10 cellular contexts compared by ENCODE assay signal in the genomic region with DNA sequence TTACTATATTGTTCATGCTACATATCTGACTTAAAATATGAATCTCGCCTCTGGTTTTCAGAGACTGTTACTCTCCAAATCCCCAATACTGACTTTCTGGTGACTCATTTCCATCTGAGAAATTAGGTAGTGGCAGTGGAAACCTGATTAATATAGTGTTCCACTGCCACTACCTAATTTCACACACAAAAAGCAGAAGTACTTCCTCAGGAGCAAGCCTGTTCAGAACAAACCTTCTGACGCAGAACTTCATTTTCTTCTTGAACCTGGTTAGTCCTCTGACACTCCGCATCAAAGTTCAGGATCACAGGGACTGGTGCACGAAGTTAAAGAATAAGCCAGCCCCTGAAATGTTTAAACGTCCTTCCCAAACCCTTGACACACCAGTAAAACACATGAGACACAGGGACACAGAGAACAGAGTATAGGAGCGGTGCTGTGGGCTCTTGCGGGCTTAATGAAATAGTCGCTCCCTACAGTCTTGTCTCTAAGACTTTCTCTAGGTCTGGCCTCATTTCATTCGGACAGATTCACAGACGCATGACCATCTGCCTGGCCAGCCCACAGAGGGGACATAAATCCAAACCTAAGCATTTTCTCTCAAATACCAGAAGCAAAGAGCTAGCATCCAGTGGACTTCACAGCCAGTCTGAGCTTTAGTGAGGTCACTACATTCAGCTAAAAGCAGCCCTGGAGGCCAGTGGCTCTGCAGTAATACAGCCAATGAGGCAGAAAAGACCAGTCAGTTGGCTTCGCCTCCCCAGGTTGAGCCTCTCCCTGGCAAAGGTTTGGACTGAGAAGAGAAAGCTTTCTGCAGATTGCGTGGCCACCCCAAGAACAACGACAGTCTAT. TPM values are rescaled to one million over a fixed set of nuclear protein-coding genes. Genes with fewer than 3 reads are reported as not detected.
DNase-seq lines count a peak whose midpoint lies in the region; ATAC-seq and TF ChIP-seq lines count a peak whose summit lies in the region.
"Had no signal": no experiment of that assay in that cellular context is flagged by ENCODE, and none has a peak within 500 bp of the region (broad histone marks: within the 10 kb centered on the region; RNA-seq: fewer than 3 reads in every experiment).

No MANE protein-coding gene starts in this region.

- peaks cover 71% of the 10 kb centered on the region for H3K4me1 Mint-ChIP-seq in activated naive CD4-positive, alpha-beta T cell treated with anti-CD3 and anti-CD28 coated beads, Interleukin-2, amount 50 U/mL, for 24 hours

- peaks cover 0 to 34% (median 21%) of the 10 kb centered on the region in 4 donors for H3K36me3 ChIP-seq in upper lobe of left lung

- H3K9me3 Mint-ChIP-seq in activated naive CD4-positive, alpha-beta T cell treated with anti-CD3 and anti-CD28 coated beads, Interleukin-2, amount 50 U/mL, for 24 hours: no peaks in the 10 kb centered on the region

- TF ChIP-seq POLR2A in upper lobe of left lung (IDR thresholded peaks at IDR 0.05): no peak

- peak overlapping the region; percentile 14 to 73 (median 60) for H3K27ac ChIP-seq in upper lobe of left lung

- no peaks in the 10 kb centered on the region for H3K9me3 ChIP-seq in upper lobe of left lung

- H3K36me3 Mint-ChIP-seq in activated naive CD4-positive, alpha-beta T cell treated with anti-CD3 and anti-CD28 coated beads, Interleukin-2, amount 50 U/mL, for 24 hours: peaks cover 20% of the 10 kb centered on the region

- peak overlapping the region; percentile 23 for H3K4me3 Mint-ChIP-seq in activated naive CD4-positive, alpha-beta T cell treated with anti-CD3 and anti-CD28 coated beads, Interleukin-2, amount 50 U/mL, for 24 hours

- H3K27me3 Mint-ChIP-seq in activated naive CD4-positive, alpha-beta T cell treated with anti-CD3 and anti-CD28 coated beads, Interleukin-2, amount 50 U/mL, for 24 hours: no peaks in the 10 kb centered on the region

- no peak for TF ChIP-seq CTCF in upper lobe of left lung (IDR thresholded peaks at IDR 0.05)

- peaks cover 26 to 46% (median 36%) of the 10 kb centered on the region in 4 donors for H3K4me1 ChIP-seq in upper lobe of left lung

- H3K27ac Mint-ChIP-seq in activated naive CD4-positive, alpha-beta T cell treated with anti-CD3 and anti-CD28 coated beads, Interleukin-2, amount 50 U/mL, for 24 hours: peak overlapping the region; percentile 17

- 74 to 76% methylated on average over 13 of the region's 13 CpGs for WGBS in upper lobe of left lung, 2 donors

- no peak for DNase-seq in activated naive CD4-positive, alpha-beta T cell treated with Interleukin-2 at 50 U/mL for 16 hours
- DNase-seq in OCI-M1 (lab: John Stamatoyannopoulos, UW) (peak; percentile 1), upper lobe of left lung (no peak), cerebellar cortex (ENCODE audit: low spot score) (no peak), NK-92 (lab: John Stamatoyannopoulos, UW; ENCODE audit: unreplicated experiment) (no peak), retina (no peak)
- DNase-seq: NCI-H2171 had no signal

- no peaks in the 10 kb centered on the region for H3K27me3 ChIP-seq in upper lobe of left lung

- no peak for TF ChIP-seq EP300 in upper lobe of left lung (IDR thresholded peaks at IDR 0.05)

- ATAC-seq in HG02870 (IDR thresholded peaks at IDR 0.05; ENCODE audit: unreplicated experiment) (peak; percentile 39), upper lobe of left lung (ENCODE audit: low FRiP score in 2 of 2) (no peak)

- no peak overlapping the region for H3K4me3 ChIP-seq in upper lobe of left lung

RNA-seq across cellular contexts. Expression of a gene that starts 4.2 kb away (rescaled TPM):
- 100 to 1,000 TPM in 1 of 6 donors, 10 to 100 TPM in 5; 19.0 to 180 (median 27.5) TPM for total RNA-seq in upper lobe of left lung

RNA-seq across cellular contexts. Expression of a gene that starts 26.5 kb away (rescaled TPM):
- total RNA-seq in upper lobe of left lung: not detected
- total RNA-seq: H1 had no signal

RNA-seq across cellular contexts. Expression of a gene that starts 36.6 kb away (rescaled TPM):
- 100 to 1,000 TPM in 1 of 6 donors, 10 to 100 TPM in 5; 27.3 to 119 (median 40.4) TPM for total RNA-seq in upper lobe of left lung

RNA-seq across cellular contexts. Expression of a gene that starts 59.2 kb away (rescaled TPM):
- 10 to 100 TPM; 25.2 to 59.2 (median 32.4) TPM for total RNA-seq in upper lobe of left lung
- total RNA-seq: H1 had no signal
